In genomic region chr10:100267237-100268104, GRCh38 we compare ENCODE assay signal across 8 cellular contexts. TPM values are rescaled to one million over a fixed set of nuclear protein-coding genes. Genes with fewer than 3 reads are reported as not detected.
DNase-seq lines count a peak whose midpoint lies in the region; ATAC-seq lines count a peak whose summit lies in the region.

Gene CWF19L1, minus strand, starts transcription at chr10:100267638. Its CDS starts 45 bp downstream, at chr10:100267593.

- in situ Hi-C loops in ACHN (cut with HindIII; ENCODE audit: low pct_ligation_motif_present, low pct_unique_long_range_greater_than_20kb, low sequenced_read_pairs): no loop called here

- ATAC-seq in GM18873 (IDR thresholded peaks at IDR 0.05; ENCODE audit: low FRiP score, unreplicated experiment): peak; percentile 53
- ATAC-seq in HG03432 (IDR thresholded peaks at IDR 0.05; ENCODE audit: unreplicated experiment): peak; percentile 81
- peak; percentile 96 for ATAC-seq in left lobe of liver

- no peaks in the 10 kb centered on the region for H3K27me3 Mint-ChIP-seq in dendritic cell treated with granulocyte-macrophage colony-stimulating factor and Interleukin-4, amounts not matched to agents 40 ng/mL and 50 ng/mL, for 4 days

- H3K4me1 Mint-ChIP-seq in dendritic cell treated with granulocyte-macrophage colony-stimulating factor and Interleukin-4, amounts not matched to agents 40 ng/mL and 50 ng/mL, for 4 days (ENCODE audit: low read depth): peaks cover 30% of the 10 kb centered on the region

- peaks cover 33% of the 10 kb centered on the region for H3K36me3 Mint-ChIP-seq in dendritic cell treated with granulocyte-macrophage colony-stimulating factor and Interleukin-4, amounts not matched to agents 40 ng/mL and 50 ng/mL, for 4 days (ENCODE audit: low read depth)

- H3K9me3 Mint-ChIP-seq in dendritic cell treated with granulocyte-macrophage colony-stimulating factor and Interleukin-4, amounts not matched to agents 40 ng/mL and 50 ng/mL, for 4 days: no peaks in the 10 kb centered on the region

- peak within 1 kb of the TSS; percentile 100 for H3K4me3 Mint-ChIP-seq in dendritic cell treated with granulocyte-macrophage colony-stimulating factor and Interleukin-4, amounts not matched to agents 40 ng/mL and 50 ng/mL, for 4 days

- DNase-seq in ACHN (peak; percentile 92), NCI-H69 (lab: John Stamatoyannopoulos, UW) (peak; percentile 86), left lobe of liver (ENCODE audit: low spot score) (peak; percentile 93)
- peak; percentile 74 for DNase-seq in activated CD4-positive, alpha-beta T cell treated with anti-CD3 and anti-CD28 coated beads, Interleukin-2, amount 50 U/mL, for 1 hour
- peak; percentile 78 to 79 for DNase-seq in stimulated activated CD4-positive, alpha-beta T cell treated with anti-CD3 and anti-CD28 coated beads, Interleukin-2, amount 100 ng/mL, for 24 hours

- intact Hi-C loops in dendritic cell treated with granulocyte-macrophage colony-stimulating factor and Interleukin-4, amounts not matched to agents 40 ng/mL and 50 ng/mL, for 4 days (cut with micrococcal nuclease): no loop called here

- H3K27ac Mint-ChIP-seq in dendritic cell treated with granulocyte-macrophage colony-stimulating factor and Interleukin-4, amounts not matched to agents 40 ng/mL and 50 ng/mL, for 4 days: peak within 1 kb of the TSS; percentile 98

RNA-seq across cellular contexts. Expression of gene CWF19L1, which starts in this region (rescaled TPM):
- total RNA-seq in left lobe of liver: 8.0 TPM

Comparison
In these comparisons a context has a peak if more than half of its experiments do, and no peak if none do; other contexts are left out.
1. Peak in every context shown above with its lines: DNase-seq and ATAC-seq.